Comparison of ENCODE assay signal across 12 cellular contexts in genomic region chr9:113624721-113625120, GRCh38.
DNase-seq lines count a peak whose midpoint lies in the region; ATAC-seq lines count a peak whose summit lies in the region.
"Had no signal": no experiment of that assay in that cellular context is flagged by ENCODE, and none has a peak within 500 bp of the region (broad histone marks: within the 10 kb centered on the region; RNA-seq: fewer than 3 reads in every experiment).

No MANE protein-coding gene starts in this region.

- H3K9me3 ChIP-seq in aorta (ENCODE audit: control insufficient read depth, low read length) = no peaks in the 10 kb centered on the region

- WGBS in aorta, 2 donors = 25 to 35% methylated on average over 8 to 9 of the region's 9 CpGs

- H3K4me1 ChIP-seq in aorta (ENCODE audit: control insufficient read depth in 1 of 2, insufficient read depth in 2 of 2, low read length in 2 of 2) = no peaks in the 10 kb centered on the region

- DNase-seq in Right ventricle myocardium superior (peak; percentile 66), cardiac septum (ENCODE audit: low spot score) (no peak), amniotic epithelial cell (ENCODE audit: low read depth) (peak; percentile 37), islet precursor cell (peak; percentile 53), aorta (peak; percentile 71 to 88), hippocampal formation (lab: John Stamatoyannopoulos, UW) (no peak), COR-L47 (lab: John Stamatoyannopoulos, UW) (no peak)
- DNase-seq: C1 segment of cervical spinal cord, NCI-H526 treated with DMSO at 0.1 percent for 48 hours, T-helper 2 cell had no signal

- ATAC-seq in Right ventricle myocardium superior (ENCODE audit: poor library complexity) = peak; percentile 66
- ATAC-seq in aorta (ENCODE audit: low FRiP score) = no peak
- no peak for ATAC-seq in HG02642 (IDR thresholded peaks at IDR 0.05; ENCODE audit: poor library complexity, unreplicated experiment)
- ATAC-seq: HCT116 had no signal

- H3K4me3 ChIP-seq in aorta (ENCODE audit: low read length in 2 of 2) = no peak overlapping the region

- no peaks in the 10 kb centered on the region for H3K36me3 ChIP-seq in aorta (ENCODE audit: control insufficient read depth in 1 of 2, insufficient read depth in 2 of 2, low read length in 1 of 2)

- no peak overlapping the region for H3K27ac ChIP-seq in aorta (ENCODE audit: low read depth in 1 of 2, low read length in 2 of 2)

- intact Hi-C loops in Right ventricle myocardium superior (cut with DNase I) (no loop called here), cardiac septum (cut with DNase I) (no loop called here), aorta (cut with DNase I) (no loop called here)

- H3K27me3 ChIP-seq in aorta (ENCODE audit: control insufficient read depth in 1 of 2, insufficient read depth in 2 of 2, low read length in 1 of 2) = no peaks in the 10 kb centered on the region

Comparison
In these comparisons a context has a peak if more than half of its experiments do, and no peak if none do; other contexts are left out.
1. DNase-seq: peak in Right ventricle myocardium superior (single experiment), amniotic epithelial cell (single experiment), islet precursor cell (single experiment) and aorta (2 of 2); none in cardiac septum (single experiment), hippocampal formation (0 of 2) and COR-L47 (single experiment).